In genomic region chr10:31952066-31952465, GRCh38 we compare ENCODE assay signal across 23 cellular contexts. TPM values are rescaled to one million over a fixed set of nuclear protein-coding genes. Genes with fewer than 3 reads are reported as not detected.
DNase-seq lines count a peak whose midpoint lies in the region; ATAC-seq and TF ChIP-seq lines count a peak whose summit lies in the region.
"Had no signal": no experiment of that assay in that cellular context is flagged by ENCODE, and none has a peak within 500 bp of the region (broad histone marks: within the 10 kb centered on the region; RNA-seq: fewer than 3 reads in every experiment).

No MANE protein-coding gene starts in this region.

- CTCF ChIA-PET in activated CD8-positive, alpha-beta memory T cell treated with anti-CD3 and anti-CD28 coated beads, Interleukin-2, amount 10 ng/mL, durations not matched to agents 7 days and 5 days (lab: Charles Lee) = no interaction called here

- peaks cover 31 to 52% (median 43%) of the 10 kb centered on the region in 11 experiments for H3K9me3 ChIP-seq in BLaER1 treated with 17β-estradiol and CSF1 and Interleukin-3, amounts not matched to agents 10 nM and 100 nM (replicated peaks in 1 of 11)
- H3K9me3 ChIP-seq in endodermal cell (ENCODE audit: control insufficient read depth, low read length) = peaks cover 57% of the 10 kb centered on the region

- H3K4me3 ChIP-seq in BLaER1 treated with 17β-estradiol and CSF1 and Interleukin-3, amounts not matched to agents 10 nM and 100 nM = no peak overlapping the region
- no peak overlapping the region for H3K4me3 ChIP-seq in endodermal cell (ENCODE audit: low read length)

- no peak for TF ChIP-seq POLR2A in erythroblast (IDR thresholded peaks at IDR 0.05; ENCODE audit: low read length)

- no peak overlapping the region for H3K27ac ChIP-seq in BLaER1 treated with 17β-estradiol and CSF1 and Interleukin-3, amounts not matched to agents 10 nM and 100 nM
- no peak overlapping the region for H3K27ac ChIP-seq in endodermal cell (ENCODE audit: low read depth, low read length)

- peaks cover 0 to 16% (median 0%) of the 10 kb centered on the region in 11 experiments; a peak in 3 of 22 replicates for H3K27me3 ChIP-seq in BLaER1 treated with 17β-estradiol and CSF1 and Interleukin-3, amounts not matched to agents 10 nM and 100 nM
- no peaks in the 10 kb centered on the region for H3K27me3 ChIP-seq in endodermal cell (ENCODE audit: control insufficient read depth, insufficient read depth, low read length, poor library complexity, severe bottlenecking)

- no peak overlapping the region for H3K4me3 Mint-ChIP-seq in endodermal cell
- H3K4me3 Mint-ChIP-seq in activated CD8-positive, alpha-beta memory T cell treated with anti-CD3 and anti-CD28 coated beads, Interleukin-2, amount 10 ng/mL, durations not matched to agents 7 days and 5 days = no peak overlapping the region
- H3K4me3 Mint-ChIP-seq: activated CD8-positive, alpha-beta T cell treated with anti-CD3 and anti-CD28 coated beads, Interleukin-2, amount 10 ng/mL, durations not matched to agents 7 days and 5 days; activated T-cell treated with anti-CD3 and anti-CD28 coated beads, Interleukin-2, amount 50 U/mL, for 4 hours; naive B cell; stimulated activated naive B cell treated with anti-CD40 and anti-IgM and Interleukin-4, amounts not matched to agents 10 μg/mL and 1 μg/mL and 100 μg/mL, for 72 hours had no signal

- peaks cover 40% of the 10 kb centered on the region for H3K9me3 Mint-ChIP-seq in endodermal cell
- peaks cover 10% of the 10 kb centered on the region for H3K9me3 Mint-ChIP-seq in activated CD8-positive, alpha-beta memory T cell treated with anti-CD3 and anti-CD28 coated beads, Interleukin-2, amount 10 ng/mL, durations not matched to agents 7 days and 5 days (ENCODE audit: low read depth)

- H3K4me1 ChIP-seq in BLaER1 treated with 17β-estradiol and CSF1 and Interleukin-3, amounts not matched to agents 10 nM and 100 nM = peaks cover 13 to 32% (median 18%) of the 10 kb centered on the region in 10 experiments
- H3K4me1 ChIP-seq in endodermal cell (ENCODE audit: control insufficient read depth, insufficient read depth, low read length) = no peaks in the 10 kb centered on the region

- H3K27ac Mint-ChIP-seq in endodermal cell = no peak overlapping the region
- H3K27ac Mint-ChIP-seq in activated CD8-positive, alpha-beta memory T cell treated with anti-CD3 and anti-CD28 coated beads, Interleukin-2, amount 10 ng/mL, durations not matched to agents 7 days and 5 days = no peak overlapping the region
- H3K27ac Mint-ChIP-seq: activated CD8-positive, alpha-beta T cell treated with anti-CD3 and anti-CD28 coated beads, Interleukin-2, amount 10 ng/mL, durations not matched to agents 7 days and 5 days; stimulated activated naive B cell treated with anti-CD40 and anti-IgM and Interleukin-4, amounts not matched to agents 10 μg/mL and 1 μg/mL and 100 μg/mL, for 72 hours had no signal

- H3K4me2 ChIP-seq in BLaER1 treated with 17β-estradiol and CSF1 and Interleukin-3, amounts not matched to agents 10 nM and 100 nM = peak overlapping the region; percentile 63 to 82 (median 73)

- TF ChIP-seq CTCF in endodermal cell (conservative IDR thresholded peaks at IDR 0.05) = no peak

- 88 to 92% methylated on average over 2 of the region's 2 CpGs for WGBS in endodermal cell (ENCODE audit: insufficient coverage in 1 of 2, insufficient read length in 1 of 2), 2 experiments

- H3K36me3 Mint-ChIP-seq in endodermal cell (ENCODE audit: low read depth) = peaks cover 60% of the 10 kb centered on the region
- peaks cover 9% of the 10 kb centered on the region for H3K36me3 Mint-ChIP-seq in activated CD8-positive, alpha-beta memory T cell treated with anti-CD3 and anti-CD28 coated beads, Interleukin-2, amount 10 ng/mL, durations not matched to agents 7 days and 5 days

- DNase-seq in KG1 (lab: John Stamatoyannopoulos, UW) (peak; percentile 24), RPMI8226 (peak; percentile 5), erythroblast (lab: John Stamatoyannopoulos, UW) (peak; percentile 44 to 72), endodermal cell (no peak), activated T-cell treated with anti-CD3 and anti-CD28 coated beads for 4 hours (no peak), NCI-H774 (lab: John Stamatoyannopoulos, UW) (no peak)
- no peak for DNase-seq in activated CD8-positive, alpha-beta memory T cell treated with anti-CD3 and anti-CD28 coated beads, Interleukin-2, amount 10 ng/mL, durations not matched to agents 7 days and 5 days
- DNase-seq: activated CD4-positive, CD25-positive, alpha-beta regulatory T cell treated with anti-CD3 and anti-CD28 coated beads, Interleukin-2, amount 50 U/mL, for 72 hours; activated CD8-positive, alpha-beta T cell treated with anti-CD3 and anti-CD28 coated beads, Interleukin-2, amount 10 ng/mL, durations not matched to agents 7 days and 5 days; activated naive CD4-positive, alpha-beta T cell treated with Interleukin-2 at 50 U/mL for 16 hours; activated T-cell treated with anti-CD3 and anti-CD28 coated beads, Interleukin-2, amount 50 U/mL, for 4 hours; amygdala; HCEC 1CT; kidney; naive B cell; NCI-H1105; NCI-H2029 treated with DMSO at 0.1 percent for 48 hours; NCI-H510A treated with DMSO at 0.1 percent for 48 hours; occipital lobe; stimulated activated CD4-positive, alpha-beta T cell treated with anti-CD3 and anti-CD28 coated beads, Interleukin-2, amount 100 ng/mL, for 48 hours; stimulated activated naive B cell treated with anti-CD40 and anti-IgM and Interleukin-4, amounts not matched to agents 10 μg/mL and 1 μg/mL and 100 μg/mL, for 72 hours; T-helper 9 cell had no signal

- ATAC-seq in activated CD8-positive, alpha-beta memory T cell treated with anti-CD3 and anti-CD28 coated beads, Interleukin-2, amount 10 ng/mL, durations not matched to agents 7 days and 5 days = no peak
- ATAC-seq: activated CD8-positive, alpha-beta T cell treated with anti-CD3 and anti-CD28 coated beads, Interleukin-2, amount 10 ng/mL, durations not matched to agents 7 days and 5 days; activated T-cell treated with anti-CD3 and anti-CD28 coated beads, Interleukin-2, amount 50 U/mL, for 4 hours; stimulated activated naive B cell treated with anti-CD40 and anti-IgM and Interleukin-4, amounts not matched to agents 10 μg/mL and 1 μg/mL and 100 μg/mL, for 72 hours had no signal

- H3K36me3 ChIP-seq in BLaER1 treated with 17β-estradiol and CSF1 and Interleukin-3, amounts not matched to agents 10 nM and 100 nM = peaks cover 0 to 14% (median 6%) of the 10 kb centered on the region in 11 experiments; a peak in 6 of 22 replicates
- peaks cover 5% of the 10 kb centered on the region for H3K36me3 ChIP-seq in endodermal cell (ENCODE audit: control insufficient read depth, insufficient read depth, low read length)

- H4K20me1 ChIP-seq in BLaER1 treated with 17β-estradiol and CSF1 and Interleukin-3, amounts not matched to agents 10 nM and 100 nM = no peaks in the 10 kb centered on the region

- H3K9ac ChIP-seq in BLaER1 treated with 17β-estradiol and CSF1 and Interleukin-3, amounts not matched to agents 10 nM and 100 nM = no peak overlapping the region
- no peak overlapping the region for H3K9ac ChIP-seq in endodermal cell (ENCODE audit: extremely low read depth, low read length, poor library complexity, severe bottlenecking)

- no peaks in the 10 kb centered on the region for H3K27me3 Mint-ChIP-seq in endodermal cell (ENCODE audit: insufficient read depth)
- no peaks in the 10 kb centered on the region for H3K27me3 Mint-ChIP-seq in activated CD8-positive, alpha-beta memory T cell treated with anti-CD3 and anti-CD28 coated beads, Interleukin-2, amount 10 ng/mL, durations not matched to agents 7 days and 5 days
- H3K27me3 Mint-ChIP-seq: naive B cell; stimulated activated naive B cell treated with anti-CD40 and anti-IgM and Interleukin-4, amounts not matched to agents 10 μg/mL and 1 μg/mL and 100 μg/mL, for 72 hours had no signal

- peaks cover 7% of the 10 kb centered on the region for H3K4me1 Mint-ChIP-seq in endodermal cell
- peaks cover 3% of the 10 kb centered on the region for H3K4me1 Mint-ChIP-seq in activated CD8-positive, alpha-beta memory T cell treated with anti-CD3 and anti-CD28 coated beads, Interleukin-2, amount 10 ng/mL, durations not matched to agents 7 days and 5 days

RNA-seq across cellular contexts. Expression of gene ARHGAP12, which starts 23.4 kb away (rescaled TPM):
- total RNA-seq in endodermal cell = 10 to 100 TPM; 49.6 to 49.8 TPM
- polyA plus RNA-seq in endodermal cell (2013, experiment 1 of 2) = 25.0 TPM
- 26.7 TPM for polyA plus RNA-seq in endodermal cell (2013, experiment 2 of 2)
- total RNA-seq in activated CD8-positive, alpha-beta memory T cell treated with anti-CD3 and anti-CD28 coated beads, Interleukin-2, amount 10 ng/mL, durations not matched to agents 7 days and 5 days = 1 to 10 TPM; 3.0 to 7.8 TPM

Comparison
In these comparisons a context has a peak if more than half of its experiments do, and no peak if none do; other contexts are left out.
1. DNase-seq: peak in KG1 (single experiment), RPMI8226 (single experiment) and erythroblast (2 of 2); none in endodermal cell (single experiment), activated CD8-positive, alpha-beta memory T cell treated with anti-CD3 and anti-CD28 coated beads, Interleukin-2, amount 10 ng/mL, durations not matched to agents 7 days and 5 days (single experiment), activated T-cell treated with anti-CD3 and anti-CD28 coated beads for 4 hours (single experiment) and NCI-H774 (single experiment).
2. RNA of gene ARHGAP12, which starts 23.4 kb away (total RNA-seq): 49.6 to 49.8 TPM in endodermal cell; 3.0 to 7.8 TPM in activated CD8-positive, alpha-beta memory T cell treated with anti-CD3 and anti-CD28 coated beads, Interleukin-2, amount 10 ng/mL, durations not matched to agents 7 days and 5 days; every median in the first group is over 4 times any median in the second.